8 cellular contexts compared by ENCODE assay signal in genomic region chr2:196131384-196131861, GRCh38. TPM values are rescaled to one million over a fixed set of nuclear protein-coding genes. Genes with fewer than 3 reads are reported as not detected.
DNase-seq lines count a peak whose midpoint lies in the region; ATAC-seq and TF ChIP-seq lines count a peak whose summit lies in the region.

No MANE protein-coding gene starts in this region.

- TF ChIP-seq POLR2A in heart left ventricle (IDR thresholded peaks at IDR 0.05) (no peak), ovary (IDR thresholded peaks at IDR 0.05) (no peak)

- H3K27me3 ChIP-seq in heart left ventricle, result no peaks in the 10 kb centered on the region
- H3K27me3 ChIP-seq in ovary, result no peaks in the 10 kb centered on the region

- no peaks in the 10 kb centered on the region for H3K4me1 ChIP-seq in heart left ventricle
- no peaks in the 10 kb centered on the region for H3K4me1 ChIP-seq in ovary (ENCODE audit: insufficient read depth)

- H3K27ac ChIP-seq in heart left ventricle (no peak overlapping the region), ovary (no peak overlapping the region)

- TF ChIP-seq EP300 in ovary (IDR thresholded peaks at IDR 0.05), result no peak

- H3K4me3 ChIP-seq in heart left ventricle (no peak overlapping the region), fibroblast of pulmonary artery (replicated peaks; ENCODE audit: low read depth, low read length) (no peak overlapping the region), ovary (no peak overlapping the region)

- peak in 3 of 5 donors; percentile 19 to 26 (median 25) for DNase-seq in heart left ventricle
- DNase-seq in Right ventricle myocardium superior, result no peak
- peak; percentile 62 for DNase-seq in NCI-H69 (lab: John Stamatoyannopoulos, UW)
- peak; percentile 35 for DNase-seq in activated CD8-positive, alpha-beta memory T cell treated with anti-CD3 and anti-CD28 coated beads, Interleukin-2, amount 50 U/mL, for 1 hour (ENCODE audit: extremely low read depth)
- peak; percentile 49 for DNase-seq in fibroblast of pulmonary artery (ENCODE audit: low read depth)
- DNase-seq in stimulated activated CD4-positive, alpha-beta T cell treated with anti-CD3 and anti-CD28 coated beads, Interleukin-4, amount 100 ng/mL, for 24 hours, result peak; percentile 80
- DNase-seq in ovary, result no peak

- WGBS in heart left ventricle, 4 donors, result 74 to 84% (median 80%) methylated on average over 6 of the region's 6 CpGs
- 78 to 80% (median 79%) methylated on average over 6 of the region's 6 CpGs for WGBS in ovary, 3 donors

- H3K9me3 ChIP-seq in heart left ventricle (peaks cover 4 to 65% (median 34%) of the 10 kb centered on the region in 12 donors), ovary (peaks cover 4 to 18% of the 10 kb centered on the region in 2 donors)

- peak in 2 of 4 donors; percentile 31 to 42 for ATAC-seq in heart left ventricle
- no peak for ATAC-seq in Right ventricle myocardium superior (ENCODE audit: poor library complexity)
- ATAC-seq in GM21576 (IDR thresholded peaks at IDR 0.05; ENCODE audit: unreplicated experiment), result no peak

- H3K36me3 ChIP-seq in heart left ventricle (peaks cover 0 to 28% (median 6%) of the 10 kb centered on the region in 9 donors), ovary (no peaks in the 10 kb centered on the region)

- peak in 10 of 12 donors; percentile 12 to 52 (median 24) for TF ChIP-seq CTCF in heart left ventricle (IDR thresholded peaks at IDR 0.05)
- peak; percentile 28 for TF ChIP-seq CTCF in fibroblast of pulmonary artery (IDR thresholded peaks at IDR 0.05; ENCODE audit: low read length, missing control alignments)
- no peak for TF ChIP-seq CTCF in ovary (IDR thresholded peaks at IDR 0.05)

- intact Hi-C loops in heart left ventricle (cut with DNase I), result no loop called here
- intact Hi-C loops in Right ventricle myocardium superior (cut with DNase I), result no loop called here
- intact Hi-C loops in ovary (cut with DNase I), result no loop called here

RNA-seq across cellular contexts. Expression of gene STK17B, which starts 40.0 kb away (rescaled TPM):
- total RNA-seq in heart left ventricle, result 10 to 100 TPM in 2 of 9 donors, 1 to 10 TPM in 7; 3.3 to 24.4 (median 5.3) TPM
- 1 to 10 TPM; 1.4 to 2.6 TPM for polyA plus RNA-seq in heart left ventricle
- 6.1 TPM for total RNA-seq in Right ventricle myocardium superior
- 10 to 100 TPM in 1 of 7 donors, 1 to 10 TPM in 6; 3.0 to 11.6 (median 4.9) TPM for total RNA-seq in ovary
- polyA plus RNA-seq in ovary, result 10 to 100 TPM in 1 of 2 donors, 1 to 10 TPM in 1; 1.7 to 28.4 TPM

Comparison
In these comparisons a context has a peak if more than half of its experiments do, and no peak if none do; other contexts are left out.
1. DNase-seq: peak in heart left ventricle (3 of 5), NCI-H69 (single experiment), activated CD8-positive, alpha-beta memory T cell treated with anti-CD3 and anti-CD28 coated beads, Interleukin-2, amount 50 U/mL, for 1 hour (single experiment), fibroblast of pulmonary artery (single experiment) and stimulated activated CD4-positive, alpha-beta T cell treated with anti-CD3 and anti-CD28 coated beads, Interleukin-4, amount 100 ng/mL, for 24 hours (single experiment); none in Right ventricle myocardium superior (single experiment) and ovary (0 of 5).
2. CTCF ChIP-seq: peak in heart left ventricle (10 of 12) and fibroblast of pulmonary artery (single experiment); none in ovary (0 of 3).